ENCODE assay signal across 28 cellular contexts in genomic region chr15:29100486-29101000, GRCh38.
A peak's percentile ranks its signal among the peaks of the same experiment; 100 is the strongest.
DNase-seq lines count a peak whose midpoint lies in the region; ATAC-seq, FAIRE-seq and TF ChIP-seq lines count a peak whose summit lies in the region.
"Had no signal": no experiment of that assay in that cellular context is flagged by ENCODE, and none has a peak within 500 bp of the region (broad histone marks: within the 10 kb centered on the region; RNA-seq: fewer than 3 reads in every experiment).

No MANE protein-coding gene starts in this region.

- H3K27me3 Mint-ChIP-seq in CD14-positive monocyte (ENCODE audit: low read depth in 3 of 3) (peaks cover 5 to 8% (median 7%) of the 10 kb centered on the region in 3 donors), GM23338 (ENCODE audit: insufficient read depth, low read depth, poor library complexity) (peaks cover 10% of the 10 kb centered on the region)
- H3K27me3 Mint-ChIP-seq: CD8-positive, alpha-beta memory T cell had no signal

- 90% methylated on average over 7 of the region's 7 CpGs; no CpG with 5 or more reads in 1 of the 2 experiments for WGBS in H1 (ENCODE audit: extremely low coverage in 1 of 2, insufficient coverage in 1 of 2, insufficient read length in 1 of 2, insufficient replicate concordance in 2 of 2, low coverage in 1 of 2, low lambda C conversion rate in 2 of 2, missing lambda C conversion rate in 1 of 2), 2 experiments

- peaks cover 0 to 2% (median 0%) of the 10 kb centered on the region in 7 donors for H3K9me3 Mint-ChIP-seq in CD14-positive monocyte
- H3K9me3 Mint-ChIP-seq in GM23338, result no peaks in the 10 kb centered on the region
- H3K9me3 Mint-ChIP-seq: CD8-positive, alpha-beta memory T cell had no signal

- H2BK5ac ChIP-seq in H1 (ENCODE audit: low read depth, low read length), result no peak overlapping the region

- H3K14ac ChIP-seq in H1 (ENCODE audit: insufficient read length), result no peak overlapping the region

- 0 out of 2 replicates have a peak, but pooled peaks cover 4% of the 10 kb centered on the region for H3F3A ChIP-seq in GM23338 (replicated peaks; ENCODE audit: low read depth)

- no peak overlapping the region for H3K56ac ChIP-seq in H1 (replicated peaks; ENCODE audit: insufficient read length, low read depth, low read length)

- no peak overlapping the region for H3K23ac ChIP-seq in H1 (ENCODE audit: insufficient read length)

- no peak overlapping the region for H4K5ac ChIP-seq in H1 (ENCODE audit: insufficient read length, low read depth, low read length)

- 0 out of 2 replicates have a peak overlapping the region, but pooled peaks have one; percentile 46 for H2BK15ac ChIP-seq in H1 (ENCODE audit: low read length)

- H3K36me3 Mint-ChIP-seq in CD14-positive monocyte (no peaks in the 10 kb centered on the region), GM23338 (ENCODE audit: low read depth) (peaks cover under 1% of the 10 kb centered on the region; the same call in 1 of the 3 replicates)

- FAIRE-seq in H1 (lab: Jason Lieb, UNC), result no peak
- FAIRE-seq: A549, GM12891, GM19239 had no signal

- H3K9me3 ChIP-seq in H1 (ENCODE audit: insufficient read depth in 2 of 2, low read depth in 1 of 2, low read length in 1 of 2), result no peaks in the 10 kb centered on the region
- no peaks in the 10 kb centered on the region for H3K9me3 ChIP-seq in osteoblast (ENCODE audit: low read depth, low read length)
- H3K9me3 ChIP-seq: A549; BLaER1 treated with 17β-estradiol and CSF1 and Interleukin-3, amounts not matched to agents 10 nM and 100 nM; SJSA1 had no signal

- H3K27ac ChIP-seq in GM23338 (ENCODE audit: low read depth), result no peak overlapping the region
- H3K27ac ChIP-seq in H1 (ENCODE audit: low read depth, low read length), result no peak overlapping the region
- H3K27ac ChIP-seq in osteoblast (ENCODE audit: low read depth, low read length), result no peak overlapping the region
- no peak overlapping the region for H3K27ac ChIP-seq in brain microvascular endothelial cell
- H3K27ac ChIP-seq: A549; BLaER1 treated with 17β-estradiol and CSF1 and Interleukin-3, amounts not matched to agents 10 nM and 100 nM; GM23248; SJSA1 had no signal

- peaks cover 1% of the 10 kb centered on the region for H3K4me1 Mint-ChIP-seq in CD14-positive monocyte
- peaks cover 43% of the 10 kb centered on the region for H3K4me1 Mint-ChIP-seq in GM23338

- ATAC-seq in GM23338, result no peak
- no peak for ATAC-seq in GM18909 (IDR thresholded peaks at IDR 0.05; ENCODE audit: poor library complexity, unreplicated experiment)
- ATAC-seq: A549, HCT116, PC-3, Right ventricle myocardium inferior had no signal

- no peak overlapping the region for H3K4ac ChIP-seq in H1 (replicated peaks; ENCODE audit: insufficient read length, low read depth, low read length)

- H3K36me3 ChIP-seq in GM23338 (ENCODE audit: insufficient read depth), result no peaks in the 10 kb centered on the region
- H3K36me3 ChIP-seq in H1 (ENCODE audit: control insufficient read depth in 2 of 4, insufficient read depth in 4 of 4, low read length in 3 of 4), result no peaks in the 10 kb centered on the region
- H3K36me3 ChIP-seq in osteoblast (ENCODE audit: insufficient read depth, low read length), result no peaks in the 10 kb centered on the region
- H3K36me3 ChIP-seq in brain microvascular endothelial cell (replicated peaks), result no peaks in the 10 kb centered on the region

- DNase-seq in CD14-positive monocyte (ENCODE audit: low spot score) (peak; percentile 3), GM23338 (ENCODE audit: low spot score) (no peak), H1 (ENCODE audit: low read depth in 1 of 2, low spot score in 2 of 2) (no peak), osteoblast (ENCODE audit: insufficient read length, low spot score, missing footprints) (peak; percentile 48), brain microvascular endothelial cell (no peak)
- DNase-seq in stimulated activated CD4-positive, alpha-beta T cell treated with anti-CD3 and anti-CD28 coated beads, Interleukin-4, amount 100 ng/mL, for 24 hours, result no peak
- DNase-seq: AML-193, DMS79 treated with DMSO at 0.1 percent for 48 hours, GF-D8, GM23248, KBM-7, MV-4-11, NCI-H1105, NCI-H1436 treated with DMSO at 0.1 percent for 48 hours, NCI-H187 treated with DMSO at 0.1 percent for 48 hours, NCI-H446, NCI-H524 treated with DMSO at 0.1 percent for 48 hours, NCI-H774, PC-3 had no signal

- H4K91ac ChIP-seq in H1 (replicated peaks; ENCODE audit: insufficient read length, low read length), result no peak overlapping the region

- no peaks in the 10 kb centered on the region for H4K20me1 ChIP-seq in GM23338 (replicated peaks; ENCODE audit: insufficient read depth)
- no peaks in the 10 kb centered on the region for H4K20me1 ChIP-seq in H1 (replicated peaks in 1 of 2; ENCODE audit: control insufficient read depth in 1 of 2, insufficient read depth in 2 of 2, low read length in 2 of 2)
- no peaks in the 10 kb centered on the region for H4K20me1 ChIP-seq in osteoblast (ENCODE audit: insufficient read depth, low read length)

- peak overlapping the region in 1 of 7 donors; percentile 41 for H3K27ac Mint-ChIP-seq in CD14-positive monocyte
- peak overlapping the region; percentile 79; the same call in 1 of the 2 replicates for H3K27ac Mint-ChIP-seq in GM23338

- H2BK120ac ChIP-seq in H1 (replicated peaks; ENCODE audit: low read depth, low read length), result no peak overlapping the region

- H3K23me2 ChIP-seq in H1 (ENCODE audit: low read depth, low read length), result no peaks in the 10 kb centered on the region

- TF ChIP-seq EP300 in H1 (IDR thresholded peaks at IDR 0.05; ENCODE audit: borderline replicate concordance in 1 of 2, low read depth in 2 of 2, low read length in 2 of 2), result no peak

- in situ Hi-C loops in brain microvascular endothelial cell (cut with HindIII; ENCODE audit: low pct_ligation_motif_present, low sequenced_read_pairs), result no loop called here

- intact Hi-C loops in CD14-positive monocyte (cut with micrococcal nuclease), result no loop called here

- H2AK5ac ChIP-seq in H1 (ENCODE audit: low read depth, low read length), result no peak overlapping the region

- TF ChIP-seq CTCF in CD14-positive monocyte (IDR thresholded peaks at IDR 0.05) (no peak), GM23338 (conservative IDR thresholded peaks at IDR 0.05; ENCODE audit: low read depth in 2 of 2) (no peak), H1 (IDR thresholded peaks at IDR 0.05; ENCODE audit: control extremely low read depth in 1 of 3, insufficient read depth in 1 of 3, low read depth in 1 of 3, low read length in 3 of 3) (no peak), osteoblast (IDR thresholded peaks at IDR 0.05; ENCODE audit: extremely low read depth, low read depth, low read length) (no peak), brain microvascular endothelial cell (IDR thresholded peaks at IDR 0.05; ENCODE audit: low read depth, low read length, missing control alignments) (no peak)

- TF ChIP-seq POLR2A in H1 (IDR thresholded peaks at IDR 0.05; ENCODE audit: control extremely low read depth in 1 of 2, low read depth in 2 of 2, low read length in 2 of 2), result no peak

- H3K79me2 ChIP-seq in GM23338 (replicated peaks; ENCODE audit: insufficient read depth) (no peaks in the 10 kb centered on the region), H1 (ENCODE audit: control insufficient read depth in 1 of 2, insufficient read depth in 2 of 2, low read length in 2 of 2) (no peaks in the 10 kb centered on the region), osteoblast (ENCODE audit: insufficient read depth, low read length) (no peaks in the 10 kb centered on the region)

- POLR2A ChIA-PET in H1 (lab: Charles Lee; ENCODE audit: partially characterized antibody), result no interaction called here

- no peaks in the 10 kb centered on the region for H3K9me2 ChIP-seq in GM23338 (ENCODE audit: insufficient read depth)

- peaks cover 8% of the 10 kb centered on the region for H3K4me1 ChIP-seq in GM23338 (ENCODE audit: insufficient read depth)
- peaks cover 0 to 17% (median 6%) of the 10 kb centered on the region in 4 experiments; a peak in 5 of 7 replicates for H3K4me1 ChIP-seq in H1 (replicated peaks in 1 of 4; ENCODE audit: control insufficient read depth in 3 of 4, insufficient read depth in 4 of 4, low read length in 3 of 4)
- no peaks in the 10 kb centered on the region for H3K4me1 ChIP-seq in osteoblast (ENCODE audit: insufficient read depth, low read length)
- H3K4me1 ChIP-seq: A549, SJSA1 had no signal

- H3K27me3 ChIP-seq in GM23338 (ENCODE audit: insufficient read depth) (no peaks in the 10 kb centered on the region), H1 (replicated peaks in 1 of 4; ENCODE audit: control insufficient read depth in 3 of 4, extremely low read depth in 1 of 4, insufficient read depth in 3 of 4, low read length in 3 of 4) (no peaks in the 10 kb centered on the region), osteoblast (ENCODE audit: insufficient read depth, low read length) (no peaks in the 10 kb centered on the region), brain microvascular endothelial cell (replicated peaks) (no peaks in the 10 kb centered on the region)
- H3K27me3 ChIP-seq: BLaER1 treated with 17β-estradiol and CSF1 and Interleukin-3, amounts not matched to agents 10 nM and 100 nM; SJSA1 had no signal

- TF ChIP-seq RAD21 in H1 (IDR thresholded peaks at IDR 0.05 in 1 of 2, conservative IDR thresholded peaks at IDR 0.05 in 1 of 2; ENCODE audit: low read depth in 2 of 2, low read length in 2 of 2), result no peak

- CTCF ChIA-PET in H1 (lab: Charles Lee; ENCODE audit: partially characterized antibody), result interaction anchor here (0.7 to 2.7 kb wide), 11 partner anchors 10 to 189 kb away, joined by 3 to 22 read pairs (median 4); no protein-coding TSS in a partner anchor

- no peak overlapping the region for H2AFZ ChIP-seq in GM23338
- no peak overlapping the region for H2AFZ ChIP-seq in H1 (ENCODE audit: low read length)
- H2AFZ ChIP-seq in osteoblast (ENCODE audit: low read length), result no peak overlapping the region
- H2AFZ ChIP-seq: GM23248 had no signal

- H3K4me3 ChIP-seq in GM23338, result no peak overlapping the region
- no peak overlapping the region for H3K4me3 ChIP-seq in H1 (ENCODE audit: extremely low read depth in 1 of 4, insufficient read depth in 2 of 4, low read depth in 3 of 4, low read length in 4 of 4)
- no peak overlapping the region for H3K4me3 ChIP-seq in osteoblast (ENCODE audit: insufficient read depth, low read length)
- H3K4me3 ChIP-seq in brain microvascular endothelial cell (ENCODE audit: low read depth, low read length), result no peak overlapping the region
- H3K4me3 ChIP-seq: A549; BLaER1 treated with 17β-estradiol and CSF1 and Interleukin-3, amounts not matched to agents 10 nM and 100 nM; GM23248; SJSA1 had no signal

- H3K9ac ChIP-seq in H1 (replicated peaks in 1 of 4; ENCODE audit: extremely low read depth in 1 of 4, low read depth in 3 of 4, low read length in 3 of 4), result no peak overlapping the region
- H3K9ac ChIP-seq: BLaER1 treated with 17β-estradiol and CSF1 and Interleukin-3, amounts not matched to agents 10 nM and 100 nM; GM23248 had no signal

- no peak overlapping the region for H2BK20ac ChIP-seq in H1 (ENCODE audit: low read length)

- H3K4me3 Mint-ChIP-seq in CD14-positive monocyte, result no peak overlapping the region
- H3K4me3 Mint-ChIP-seq in GM23338, result no peak overlapping the region
- H3K4me3 Mint-ChIP-seq: CD8-positive, alpha-beta memory T cell had no signal

- H3K79me1 ChIP-seq in H1 (ENCODE audit: low read depth, low read length), result no peaks in the 10 kb centered on the region

- no peak overlapping the region for H4K8ac ChIP-seq in H1 (ENCODE audit: extremely low read depth, insufficient read depth, low read length)

- no peak overlapping the region for H3K18ac ChIP-seq in H1 (ENCODE audit: extremely low read depth, low read length)

- no peak overlapping the region for H2BK12ac ChIP-seq in H1 (ENCODE audit: low read depth, low read length)

- no peak overlapping the region for H3K4me2 ChIP-seq in GM23338
- no peak overlapping the region for H3K4me2 ChIP-seq in H1 (ENCODE audit: insufficient read depth in 1 of 2, low read depth in 2 of 2, low read length in 2 of 2)
- no peak overlapping the region for H3K4me2 ChIP-seq in osteoblast (ENCODE audit: insufficient read depth, low read length)
- H3K4me2 ChIP-seq: A549; BLaER1 treated with 17β-estradiol and CSF1 and Interleukin-3, amounts not matched to agents 10 nM and 100 nM had no signal

Comparison
In these comparisons a context has a peak if more than half of its experiments do, and no peak if none do; other contexts are left out.
1. DNase-seq: peak in CD14-positive monocyte (single experiment) and osteoblast (single experiment); none in GM23338 (single experiment), H1 (0 of 2), brain microvascular endothelial cell (single experiment) and stimulated activated CD4-positive, alpha-beta T cell treated with anti-CD3 and anti-CD28 coated beads, Interleukin-4, amount 100 ng/mL, for 24 hours (single experiment).